ENCODE assay signal across 25 cellular contexts in genomic region chr7:11587814-11588213, GRCh38.
DNase-seq lines count a peak whose midpoint lies in the region; ATAC-seq, FAIRE-seq and TF ChIP-seq lines count a peak whose summit lies in the region.
"Had no signal": no experiment of that assay in that cellular context is flagged by ENCODE, and none has a peak within 500 bp of the region (broad histone marks: within the 10 kb centered on the region; RNA-seq: fewer than 3 reads in every experiment).

No MANE protein-coding gene starts in this region.

- no peaks in the 10 kb centered on the region for H3K4me1 Mint-ChIP-seq in CD8-positive, alpha-beta T cell (ENCODE audit: low read depth)
- H3K4me1 Mint-ChIP-seq: CD14-positive monocyte had no signal

- no peak for FAIRE-seq in GM12878 (lab: Jason Lieb, UNC)
- FAIRE-seq: A549, GM12891, GM18507 had no signal

- H3K36me3 ChIP-seq in GM06990 (ENCODE audit: control insufficient read depth, insufficient read depth, low read length) (no peaks in the 10 kb centered on the region), GM12878 (ENCODE audit: control insufficient read depth in 2 of 2, insufficient read depth in 2 of 2, low read length in 1 of 2) (no peaks in the 10 kb centered on the region)
- no peaks in the 10 kb centered on the region for H3K36me3 ChIP-seq in CD8-positive, alpha-beta T cell (ENCODE audit: insufficient read depth, low read length)
- H3K36me3 ChIP-seq: BLaER1 treated with 17β-estradiol and CSF1 and Interleukin-3, amounts not matched to agents 10 nM and 100 nM; HAP-1 had no signal

- 0% methylated on average over 1 of the region's 1 CpG for WGBS in GM12878 (ENCODE audit: insufficient coverage, insufficient replicate concordance, low lambda C conversion rate, missing lambda C conversion rate)

- H3K36me3 Mint-ChIP-seq in CD8-positive, alpha-beta T cell, result no peaks in the 10 kb centered on the region
- H3K36me3 Mint-ChIP-seq: CD14-positive monocyte had no signal

- CTCF ChIA-PET in GM12878 (lab: Yijun Ruan, JAX), result no interaction called here
- CTCF ChIA-PET in RWPE1 (lab: Yijun Ruan, JAX), result interaction anchor here (0.7 kb wide), 1 partner anchor 659 kb away, joined by 3 read pairs; no protein-coding TSS in a partner anchor
- CTCF ChIA-PET in CD8-positive, alpha-beta T cell (lab: Charles Lee), result no interaction called here

- TF ChIP-seq CTCF in GM06990 (IDR thresholded peaks at IDR 0.05; ENCODE audit: insufficient read depth, low read length, poor library complexity, severe bottlenecking) (no peak), GM12878 (IDR thresholded peaks at IDR 0.05 in 2 of 3, conservative IDR thresholded peaks at IDR 0.05 in 1 of 3; ENCODE audit: control insufficient read depth in 2 of 3, extremely low read depth in 1 of 3, insufficient read depth in 1 of 3, low read depth in 3 of 3, low read length in 3 of 3) (no peak), RWPE1 (conservative IDR thresholded peaks at IDR 0.05; ENCODE audit: low read depth) (no peak)
- TF ChIP-seq CTCF in CD8-positive, alpha-beta T cell (IDR thresholded peaks at IDR 0.05), result no peak

- peak; percentile 15 for DNase-seq in GM06990 (ENCODE audit: extremely low read depth, insufficient read length)
- no peak for DNase-seq in GM12878 (ENCODE audit: low read depth, low spot score)
- no peak for DNase-seq in OCI-M1 (lab: John Stamatoyannopoulos, UW)
- no peak for DNase-seq in RWPE1 (ENCODE audit: low spot score)
- no peak for DNase-seq in CD8-positive, alpha-beta T cell
- DNase-seq: 8988T; ACHN; AML-193; BE2C; Calu3; CD4-positive, alpha-beta T cell; COR-L47; DMS53; DMS79 treated with DMSO at 0.1 percent for 48 hours; GF-D8; GOT3; HFFc6 had no signal

- H3K4me2 ChIP-seq in GM12878 (ENCODE audit: control insufficient read depth, insufficient read depth), result no peak overlapping the region
- H3K4me2 ChIP-seq: A549; BLaER1 treated with 17β-estradiol and CSF1 and Interleukin-3, amounts not matched to agents 10 nM and 100 nM had no signal

- TF ChIP-seq RAD21 in GM12878 (IDR thresholded peaks at IDR 0.05; ENCODE audit: insufficient read depth, low read depth, low read length), result no peak

- SMC1A ChIA-PET in GM12878 (lab: Charles Lee; ENCODE audit: uncharacterized antibody, unreplicated experiment), result no interaction called here

- H3K4me3 ChIP-seq in GM06990 (replicated peaks; ENCODE audit: low read depth, low read length) (no peak overlapping the region), GM12878 (no peak overlapping the region)
- no peak overlapping the region for H3K4me3 ChIP-seq in CD8-positive, alpha-beta T cell (ENCODE audit: low read depth, low read length)
- H3K4me3 ChIP-seq: A549; BLaER1 treated with 17β-estradiol and CSF1 and Interleukin-3, amounts not matched to agents 10 nM and 100 nM; HAP-1 had no signal

- BruUV-seq in GM12878 (replicated peaks; lab: Mats Ljungman, UMichigan), result no TSS peak

- POLR2A ChIA-PET in GM12878 (lab: Charles Lee), result no interaction called here
- POLR2A ChIA-PET in RWPE1 (lab: Yijun Ruan, JAX; ENCODE audit: low non-redundant PET), result no interaction called here
- POLR2A ChIA-PET in CD8-positive, alpha-beta T cell (lab: Charles Lee), result no interaction called here

- TF ChIP-seq POLR2A in GM12878 (IDR thresholded peaks at IDR 0.05; ENCODE audit: low read depth, low read length), result no peak

- RAD21 ChIA-PET in GM12878 (lab: Charles Lee; ENCODE audit: unreplicated experiment), result interaction anchor here (0.6 kb wide), 1 partner anchor 29 kb away, joined by 3 read pairs; no protein-coding TSS in a partner anchor

- H2AFZ ChIP-seq in GM12878 (ENCODE audit: control insufficient read depth, low read depth, low read length), result no peak overlapping the region

- H3K27me3 Mint-ChIP-seq in CD8-positive, alpha-beta T cell (ENCODE audit: low read depth), result no peaks in the 10 kb centered on the region
- H3K27me3 Mint-ChIP-seq: CD4-positive, alpha-beta T cell had no signal

- no peaks in the 10 kb centered on the region for H3K79me2 ChIP-seq in GM12878 (ENCODE audit: control insufficient read depth, insufficient read depth, low read length)

- H3K27ac ChIP-seq in GM12878 (ENCODE audit: control insufficient read depth, insufficient read depth) (no peak overlapping the region), RWPE1 (no peak overlapping the region)
- no peak overlapping the region for H3K27ac ChIP-seq in CD8-positive, alpha-beta T cell (ENCODE audit: low read depth, low read length)
- H3K27ac ChIP-seq: A549; BLaER1 treated with 17β-estradiol and CSF1 and Interleukin-3, amounts not matched to agents 10 nM and 100 nM had no signal

- peaks cover 4% of the 10 kb centered on the region for H3K9me3 Mint-ChIP-seq in CD8-positive, alpha-beta T cell
- H3K9me3 Mint-ChIP-seq: CD4-positive, alpha-beta T cell had no signal

- no peaks in the 10 kb centered on the region for H3K27me3 ChIP-seq in GM06990 (replicated peaks; ENCODE audit: control insufficient read depth, insufficient read depth, low read length)
- no peaks in the 10 kb centered on the region for H3K27me3 ChIP-seq in GM12878 (replicated peaks in 1 of 2; ENCODE audit: control insufficient read depth in 2 of 2, insufficient read depth in 2 of 2, low read length in 1 of 2)
- no peaks in the 10 kb centered on the region for H3K27me3 ChIP-seq in CD8-positive, alpha-beta T cell (ENCODE audit: insufficient read depth, low read length)
- H3K27me3 ChIP-seq: BE2C; BLaER1 treated with 17β-estradiol and CSF1 and Interleukin-3, amounts not matched to agents 10 nM and 100 nM had no signal

- in situ Hi-C loops in GM12878 (cut with MboI), result no loop called here

- no peak for TF ChIP-seq EP300 in GM12878 (IDR thresholded peaks at IDR 0.05; ENCODE audit: borderline replicate concordance in 1 of 2, control insufficient read depth in 1 of 2, low read depth in 2 of 2, low read length in 2 of 2)

- no peaks in the 10 kb centered on the region for H4K20me1 ChIP-seq in GM12878 (ENCODE audit: control insufficient read depth, insufficient read depth)
- H4K20me1 ChIP-seq: BLaER1 treated with 17β-estradiol and CSF1 and Interleukin-3, amounts not matched to agents 10 nM and 100 nM had no signal

- H3K4me1 ChIP-seq in GM12878 (ENCODE audit: control insufficient read depth, insufficient read depth, low read length), result no peaks in the 10 kb centered on the region
- H3K4me1 ChIP-seq in CD8-positive, alpha-beta T cell (ENCODE audit: insufficient read depth, low read length), result no peaks in the 10 kb centered on the region

- no peak overlapping the region for H3K4me3 Mint-ChIP-seq in CD8-positive, alpha-beta T cell
- H3K4me3 Mint-ChIP-seq: CD14-positive monocyte; CD4-positive, alpha-beta T cell; HFFc6 had no signal

- no peaks in the 10 kb centered on the region for H3K9me3 ChIP-seq in GM12878 (replicated peaks; ENCODE audit: control insufficient read depth, insufficient read depth, low read length)
- no peaks in the 10 kb centered on the region for H3K9me3 ChIP-seq in CD8-positive, alpha-beta T cell (ENCODE audit: low read length)
- H3K9me3 ChIP-seq: A549; BE2C; BLaER1 treated with 17β-estradiol and CSF1 and Interleukin-3, amounts not matched to agents 10 nM and 100 nM; HAP-1 had no signal

- ATAC-seq in GM18858 (IDR thresholded peaks at IDR 0.05; ENCODE audit: unreplicated experiment) (peak; percentile 48), GM19351 (IDR thresholded peaks at IDR 0.05; ENCODE audit: unreplicated experiment) (peak; percentile 52), GM12878 (0 out of 3 replicates have a peak, but pooled peaks have one; percentile 23)
- no peak for ATAC-seq in CD8-positive, alpha-beta T cell
- ATAC-seq: A549 had no signal

- H3K9ac ChIP-seq in GM12878 (ENCODE audit: control insufficient read depth, insufficient read depth, low read length), result no peak overlapping the region
- H3K9ac ChIP-seq: BLaER1 treated with 17β-estradiol and CSF1 and Interleukin-3, amounts not matched to agents 10 nM and 100 nM had no signal

- no peak overlapping the region for H3K27ac Mint-ChIP-seq in CD8-positive, alpha-beta T cell
- H3K27ac Mint-ChIP-seq: CD14-positive monocyte; CD4-positive, alpha-beta T cell; HFFc6 had no signal

- intact Hi-C loops in GM12878 (cut with micrococcal nuclease; ENCODE audit: unreplicated experiment), result no loop called here
- intact Hi-C loops in CD8-positive, alpha-beta T cell (cut with DNase I, micrococcal nuclease), result no loop called here

TF ChIP-seq in GM12878, 131 proteins besides CTCF, POLR2A, EP300 and RAD21 (continues in another document):
- TF ChIP-seq SMAD5 (IDR thresholded peaks at IDR 0.05; ENCODE audit: low read depth) (no peak), ELK1 (IDR thresholded peaks at IDR 0.05; ENCODE audit: low read depth, low read length) (no peak), ATF3 (IDR thresholded peaks at IDR 0.05; ENCODE audit: borderline replicate concordance, extremely low read depth, low read depth, low read length) (no peak)
